ENCODE assay signal across 9 cellular contexts in the genomic region with DNA sequence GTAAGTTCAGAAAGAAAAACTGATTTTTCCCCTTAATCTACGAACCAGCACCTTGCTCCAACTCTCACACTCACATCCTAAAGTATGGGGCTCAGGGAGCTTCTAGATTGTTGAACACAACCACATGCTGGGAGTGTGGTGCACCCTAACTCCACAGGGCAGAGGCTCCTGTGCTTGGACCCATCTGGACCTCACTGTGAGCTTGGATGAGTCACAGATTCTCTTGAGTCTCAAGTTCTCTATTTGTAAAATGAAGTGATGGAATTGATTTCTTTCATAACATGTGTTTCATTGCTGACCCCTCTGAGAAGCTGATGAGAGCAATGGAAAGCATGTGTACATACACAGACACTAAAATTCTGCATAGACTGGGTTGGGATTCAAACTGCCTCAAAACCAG.
"Had no signal": no experiment of that assay in that cellular context is flagged by ENCODE, and none has a peak within 500 bp of the region (broad histone marks: within the 10 kb centered on the region; RNA-seq: fewer than 3 reads in every experiment).

No MANE protein-coding gene starts in this region.

- H3K4me2 ChIP-seq: KMS-11 had no signal

- H3K27ac ChIP-seq: GM23248, KMS-11 had no signal

- H3K9ac ChIP-seq: GM23248, KMS-11 had no signal

- FAIRE-seq: H54, HTR-8/SVneo had no signal

- H3K4me3 ChIP-seq: GM23248 had no signal

- H2AFZ ChIP-seq: GM23248 had no signal

- DNase-seq: GM23248, GOT3, H9, HCEC 1CT, IMR-90, KBM-7 had no signal
